Comparison of ENCODE assay signal across 18 cellular contexts in genomic region chr3:102189564-102190339, GRCh38.
DNase-seq lines count a peak whose midpoint lies in the region; ATAC-seq and TF ChIP-seq lines count a peak whose summit lies in the region.
"Had no signal": no experiment of that assay in that cellular context is flagged by ENCODE, and none has a peak within 500 bp of the region (broad histone marks: within the 10 kb centered on the region; RNA-seq: fewer than 3 reads in every experiment).

No MANE protein-coding gene starts in this region.

- H3K27ac ChIP-seq in breast epithelium (peak overlapping the region; percentile 42 to 70), lower lobe of right lung (no peak overlapping the region)
- H3K27ac ChIP-seq: body of pancreas, sigmoid colon, upper lobe of left lung had no signal

- H3K4me1 ChIP-seq in breast epithelium (no peaks in the 10 kb centered on the region), lower lobe of right lung (peaks cover 4% of the 10 kb centered on the region)
- H3K4me1 ChIP-seq: sigmoid colon had no signal

- POLR2A ChIA-PET in AG04449 (lab: Yijun Ruan, JAX): interaction anchor here (1.4 kb wide), 2 partner anchors 10 kb away, joined by 4 read pairs; no protein-coding TSS in a partner anchor

- CTCF ChIA-PET in AG04449 (lab: Yijun Ruan, JAX): interaction anchor here (1.2 to 1.7 kb wide), 2 partner anchors 39 to 387 kb away, joined by 3 to 5 read pairs; no protein-coding TSS in a partner anchor

- H3K27me3 ChIP-seq in breast epithelium: no peaks in the 10 kb centered on the region
- no peaks in the 10 kb centered on the region for H3K27me3 ChIP-seq in lower lobe of right lung (ENCODE audit: low read depth)
- H3K27me3 ChIP-seq: body of pancreas, sigmoid colon, upper lobe of left lung had no signal

- H3K36me3 ChIP-seq in breast epithelium (no peaks in the 10 kb centered on the region), lower lobe of right lung (no peaks in the 10 kb centered on the region)
- H3K36me3 ChIP-seq: sigmoid colon, upper lobe of left lung had no signal

- DNase-seq in AG04449 (ENCODE audit: low read depth, low spot score) (peak; percentile 23), LHCN-M2 (ENCODE audit: low read depth) (peak; percentile 77), breast epithelium (ENCODE audit: low spot score in 2 of 2) (no peak), lower lobe of right lung (peak; percentile 60), NCI-H345 treated with DMSO at 0.1 percent for 48 hours (lab: John Stamatoyannopoulos, UW; ENCODE audit: unreplicated experiment) (no peak), NCI-H187 treated with DMSO at 0.1 percent for 48 hours (lab: John Stamatoyannopoulos, UW) (no peak), Ammon's horn (ENCODE audit: low spot score) (no peak), cerebellum (ENCODE audit: low spot score) (no peak)
- DNase-seq: activated CD4-positive, alpha-beta T cell treated with anti-CD3 and anti-CD28 coated beads, Interleukin-2, amount 10 ng/mL, durations not matched to agents 24 days and 14 days; body of pancreas; KG1; NCI-H1417; NCI-H2227 treated with DMSO at 0.1 percent for 48 hours; SIG-M5; sigmoid colon; stimulated activated CD4-positive, alpha-beta T cell treated with anti-CD3 and anti-CD28 coated beads, Interleukin-4, amount 100 ng/mL, for 24 hours; stimulated activated CD8-positive, alpha-beta memory T cell treated with anti-CD3 and anti-CD28 coated beads, Interleukin-4, amount 100 ng/mL, for 48 hours had no signal

- H3K4me3 ChIP-seq in AG04449 (ENCODE audit: low read depth, low read length) (no peak overlapping the region), breast epithelium (no peak overlapping the region), lower lobe of right lung (no peak overlapping the region)
- H3K4me3 ChIP-seq: body of pancreas, sigmoid colon, upper lobe of left lung had no signal

- ATAC-seq in lower lobe of right lung: peak; percentile 56 to 60
- ATAC-seq: body of pancreas had no signal

- intact Hi-C loops in breast epithelium (cut with DNase I; ENCODE audit: low total_unique reads) (no loop called here), lower lobe of right lung (cut with DNase I) (no loop called here)

- H3K9me3 ChIP-seq in breast epithelium: no peaks in the 10 kb centered on the region
- H3K9me3 ChIP-seq in lower lobe of right lung: no peaks in the 10 kb centered on the region
- H3K9me3 ChIP-seq: body of pancreas, upper lobe of left lung had no signal

- TF ChIP-seq CTCF in AG04449 (IDR thresholded peaks at IDR 0.05; ENCODE audit: insufficient read depth, low read length, missing control alignments): no peak
- TF ChIP-seq CTCF in breast epithelium (IDR thresholded peaks at IDR 0.05): no peak
- no peak for TF ChIP-seq CTCF in lower lobe of right lung (IDR thresholded peaks at IDR 0.05)

- no peak for TF ChIP-seq POLR2A in breast epithelium (IDR thresholded peaks at IDR 0.05)

Comparison
In these comparisons a context has a peak if more than half of its experiments do, and no peak if none do; other contexts are left out.
1. DNase-seq: peak in AG04449 (single experiment), LHCN-M2 (single experiment) and lower lobe of right lung (single experiment); none in breast epithelium (0 of 2), NCI-H345 treated with DMSO at 0.1 percent for 48 hours (single experiment), NCI-H187 treated with DMSO at 0.1 percent for 48 hours (single experiment), Ammon's horn (single experiment) and cerebellum (single experiment).